In genomic region chr6:52566853-52567279, GRCh38 we compare ENCODE assay signal across 11 cellular contexts. TPM values are rescaled to one million over a fixed set of nuclear protein-coding genes. Genes with fewer than 3 reads are reported as not detected.
DNase-seq lines count a peak whose midpoint lies in the region; ATAC-seq, FAIRE-seq and TF ChIP-seq lines count a peak whose summit lies in the region.
"Had no signal": no experiment of that assay in that cellular context is flagged by ENCODE, and none has a peak within 500 bp of the region (broad histone marks: within the 10 kb centered on the region; RNA-seq: fewer than 3 reads in every experiment).

No MANE protein-coding gene starts in this region.

- no peak for TF ChIP-seq RAD21 in H1 (IDR thresholded peaks at IDR 0.05 in 1 of 2, conservative IDR thresholded peaks at IDR 0.05 in 1 of 2; ENCODE audit: low read depth in 2 of 2, low read length in 2 of 2)

- H2BK12ac ChIP-seq in H1 (ENCODE audit: low read depth, low read length), result 0 out of 2 replicates have a peak overlapping the region, but pooled peaks have one; percentile 23

- H3K36me3 Mint-ChIP-seq in stimulated activated memory B cell treated with anti-CD40 and anti-IgM and Interleukin-4, amounts not matched to agents 10 μg/mL and 1 μg/mL and 100 μg/mL, for 72 hours, result peaks cover 7% of the 10 kb centered on the region
- H3K36me3 Mint-ChIP-seq: activated naive CD8-positive, alpha-beta T cell treated with anti-CD3 and anti-CD28 coated beads, Interleukin-2, amount 10 ng/mL, durations not matched to agents 7 days and 5 days had no signal

- peak; percentile 95 for DNase-seq in AG10803 (ENCODE audit: low read depth)
- DNase-seq in LHCN-M2 (ENCODE audit: low read depth), result peak; percentile 100
- DNase-seq in H1 (ENCODE audit: low read depth in 1 of 2, low spot score in 2 of 2), result no peak
- no peak for DNase-seq in lower lobe of right lung
- no peak for DNase-seq in NCI-H1417 treated with DMSO at 0.1 percent for 48 hours (lab: John Stamatoyannopoulos, UW)
- DNase-seq in cerebellum (ENCODE audit: low spot score), result no peak
- no peak for DNase-seq in NCI-H128 (lab: John Stamatoyannopoulos, UW; ENCODE audit: unreplicated experiment)
- DNase-seq: activated naive CD8-positive, alpha-beta T cell treated with anti-CD3 and anti-CD28 coated beads, Interleukin-2, amount 10 ng/mL, durations not matched to agents 7 days and 5 days; CD8-positive, alpha-beta memory T cell; stimulated activated CD4-positive, alpha-beta T cell treated with anti-CD3 and anti-CD28 coated beads, Interleukin-4, amount 100 ng/mL, for 4 hours had no signal

- CTCF ChIA-PET in H1 (lab: Charles Lee; ENCODE audit: partially characterized antibody), result interaction anchor here (0.5 to 3.6 kb wide), 9 partner anchors 9 to 159 kb away, joined by 3 to 19 read pairs (median 3); partner anchors contain the start of gene TRAM2

- H2BK20ac ChIP-seq in H1 (ENCODE audit: low read length), result no peak overlapping the region

- TF ChIP-seq CTCF in AG10803 (conservative IDR thresholded peaks at IDR 0.05; ENCODE audit: low read length), result no peak
- no peak for TF ChIP-seq CTCF in H1 (IDR thresholded peaks at IDR 0.05; ENCODE audit: control extremely low read depth in 1 of 3, insufficient read depth in 1 of 3, low read depth in 1 of 3, low read length in 3 of 3)
- no peak for TF ChIP-seq CTCF in lower lobe of right lung (IDR thresholded peaks at IDR 0.05)

- H3K23ac ChIP-seq in H1 (ENCODE audit: insufficient read length), result no peak overlapping the region

- H3K4me1 ChIP-seq in H1 (replicated peaks in 1 of 4; ENCODE audit: control insufficient read depth in 3 of 4, insufficient read depth in 4 of 4, low read length in 3 of 4), result peaks cover 0 to 15% (median 2%) of the 10 kb centered on the region in 4 experiments; a peak in 3 of 7 replicates
- H3K4me1 ChIP-seq in lower lobe of right lung, result peaks cover 54% of the 10 kb centered on the region

- peaks cover 9% of the 10 kb centered on the region for H3K79me1 ChIP-seq in H1 (ENCODE audit: low read depth, low read length)

- peak; percentile 9 to 28 for ATAC-seq in lower lobe of right lung
- no peak for ATAC-seq in stimulated activated memory B cell treated with anti-CD40 and anti-IgM and Interleukin-4, amounts not matched to agents 10 μg/mL and 1 μg/mL and 100 μg/mL, for 72 hours

- POLR2A ChIA-PET in H1 (lab: Charles Lee; ENCODE audit: partially characterized antibody), result interaction anchor here (1.1 to 1.4 kb wide), 2 partner anchors 10 to 15 kb away, joined by 3 to 4 read pairs; partner anchors contain the start of gene TRAM2

- H2BK5ac ChIP-seq in H1 (ENCODE audit: low read depth, low read length), result no peak overlapping the region

- H3K9me3 Mint-ChIP-seq in stimulated activated memory B cell treated with anti-CD40 and anti-IgM and Interleukin-4, amounts not matched to agents 10 μg/mL and 1 μg/mL and 100 μg/mL, for 72 hours, result no peaks in the 10 kb centered on the region
- H3K9me3 Mint-ChIP-seq: activated naive CD8-positive, alpha-beta T cell treated with anti-CD3 and anti-CD28 coated beads, Interleukin-2, amount 10 ng/mL, durations not matched to agents 7 days and 5 days; CD8-positive, alpha-beta memory T cell had no signal

- peaks cover 65% of the 10 kb centered on the region for H3K4me1 Mint-ChIP-seq in stimulated activated memory B cell treated with anti-CD40 and anti-IgM and Interleukin-4, amounts not matched to agents 10 μg/mL and 1 μg/mL and 100 μg/mL, for 72 hours

- H4K91ac ChIP-seq in H1 (replicated peaks; ENCODE audit: insufficient read length, low read length), result no peak overlapping the region

- H2AFZ ChIP-seq in H1 (ENCODE audit: low read length), result no peak overlapping the region

- no peaks in the 10 kb centered on the region for H3K23me2 ChIP-seq in H1 (ENCODE audit: low read depth, low read length)

- 86% methylated on average over 3 of the region's 3 CpGs; no CpG with 5 or more reads in 1 of the 2 experiments for WGBS in H1 (ENCODE audit: extremely low coverage in 1 of 2, insufficient coverage in 1 of 2, insufficient read length in 1 of 2, insufficient replicate concordance in 2 of 2, low coverage in 1 of 2, low lambda C conversion rate in 2 of 2, missing lambda C conversion rate in 1 of 2), 2 experiments

- H4K8ac ChIP-seq in H1 (ENCODE audit: extremely low read depth, insufficient read depth, low read length), result no peak overlapping the region

- no peak overlapping the region for H4K5ac ChIP-seq in H1 (ENCODE audit: insufficient read length, low read depth, low read length)

- no peaks in the 10 kb centered on the region for H3K27me3 Mint-ChIP-seq in stimulated activated memory B cell treated with anti-CD40 and anti-IgM and Interleukin-4, amounts not matched to agents 10 μg/mL and 1 μg/mL and 100 μg/mL, for 72 hours

- no peak for TF ChIP-seq EP300 in H1 (IDR thresholded peaks at IDR 0.05; ENCODE audit: borderline replicate concordance in 1 of 2, low read depth in 2 of 2, low read length in 2 of 2)

- H3K27me3 ChIP-seq in H1 (replicated peaks in 1 of 4; ENCODE audit: control insufficient read depth in 3 of 4, extremely low read depth in 1 of 4, insufficient read depth in 3 of 4, low read length in 3 of 4), result no peaks in the 10 kb centered on the region
- H3K27me3 ChIP-seq in lower lobe of right lung (ENCODE audit: low read depth), result no peaks in the 10 kb centered on the region

- no peak overlapping the region for H2AK5ac ChIP-seq in H1 (ENCODE audit: low read depth, low read length)

- no peak overlapping the region for H3K4ac ChIP-seq in H1 (replicated peaks; ENCODE audit: insufficient read length, low read depth, low read length)

- no peak for FAIRE-seq in H1 (lab: Jason Lieb, UNC)

- no peak overlapping the region for H3K4me3 Mint-ChIP-seq in stimulated activated memory B cell treated with anti-CD40 and anti-IgM and Interleukin-4, amounts not matched to agents 10 μg/mL and 1 μg/mL and 100 μg/mL, for 72 hours
- H3K4me3 Mint-ChIP-seq: activated naive CD8-positive, alpha-beta T cell treated with anti-CD3 and anti-CD28 coated beads, Interleukin-2, amount 10 ng/mL, durations not matched to agents 7 days and 5 days had no signal

- H3K4me2 ChIP-seq in H1 (ENCODE audit: insufficient read depth in 1 of 2, low read depth in 2 of 2, low read length in 2 of 2), result no peak overlapping the region

- intact Hi-C loops in lower lobe of right lung (cut with DNase I), result no loop called here

- no peaks in the 10 kb centered on the region for H3K9me3 ChIP-seq in H1 (ENCODE audit: insufficient read depth in 2 of 2, low read depth in 1 of 2, low read length in 1 of 2)
- H3K9me3 ChIP-seq in lower lobe of right lung, result no peaks in the 10 kb centered on the region

- no peak overlapping the region for H3K56ac ChIP-seq in H1 (replicated peaks; ENCODE audit: insufficient read length, low read depth, low read length)

- no peak for TF ChIP-seq POLR2A in H1 (IDR thresholded peaks at IDR 0.05; ENCODE audit: control extremely low read depth in 1 of 2, low read depth in 2 of 2, low read length in 2 of 2)

- H3K14ac ChIP-seq in H1 (ENCODE audit: insufficient read length), result no peak overlapping the region

- H3K18ac ChIP-seq in H1 (ENCODE audit: extremely low read depth, low read length), result no peak overlapping the region

- no peak overlapping the region for H3K27ac Mint-ChIP-seq in stimulated activated memory B cell treated with anti-CD40 and anti-IgM and Interleukin-4, amounts not matched to agents 10 μg/mL and 1 μg/mL and 100 μg/mL, for 72 hours
- H3K27ac Mint-ChIP-seq: activated naive CD8-positive, alpha-beta T cell treated with anti-CD3 and anti-CD28 coated beads, Interleukin-2, amount 10 ng/mL, durations not matched to agents 7 days and 5 days had no signal

- peaks cover 3 to 5% of the 10 kb centered on the region in 2 experiments for H4K20me1 ChIP-seq in H1 (replicated peaks in 1 of 2; ENCODE audit: control insufficient read depth in 1 of 2, insufficient read depth in 2 of 2, low read length in 2 of 2)

- H3K27ac ChIP-seq in H1 (ENCODE audit: low read depth, low read length) (no peak overlapping the region), lower lobe of right lung (peak overlapping the region; percentile 41)

- no peak overlapping the region for H2BK15ac ChIP-seq in H1 (ENCODE audit: low read length)

- H3K9ac ChIP-seq in H1 (replicated peaks in 1 of 4; ENCODE audit: extremely low read depth in 1 of 4, low read depth in 3 of 4, low read length in 3 of 4), result no peak overlapping the region

- no peak overlapping the region for H2BK120ac ChIP-seq in H1 (replicated peaks; ENCODE audit: low read depth, low read length)

- H3K36me3 ChIP-seq in H1 (ENCODE audit: control insufficient read depth in 2 of 4, insufficient read depth in 4 of 4, low read length in 3 of 4), result no peaks in the 10 kb centered on the region
- H3K36me3 ChIP-seq in lower lobe of right lung, result no peaks in the 10 kb centered on the region

- peaks cover 10 to 86% of the 10 kb centered on the region in 2 experiments for H3K79me2 ChIP-seq in H1 (ENCODE audit: control insufficient read depth in 1 of 2, insufficient read depth in 2 of 2, low read length in 2 of 2)

- H3K4me3 ChIP-seq in AG10803 (ENCODE audit: low read length) (no peak overlapping the region), H1 (ENCODE audit: extremely low read depth in 1 of 4, insufficient read depth in 2 of 4, low read depth in 3 of 4, low read length in 4 of 4) (no peak overlapping the region), lower lobe of right lung (no peak overlapping the region)

TF ChIP-seq in H1, 55 proteins besides CTCF, POLR2A, EP300 and RAD21 (continues in another document):
- TF ChIP-seq KDM4A (IDR thresholded peaks at IDR 0.05; ENCODE audit: low read depth, low read length, severe bottlenecking) (no peak), SUZ12 (IDR thresholded peaks at IDR 0.05; ENCODE audit: low read length) (no peak), SIN3A (conservative IDR thresholded peaks at IDR 0.05 in 1 of 2, IDR thresholded peaks at IDR 0.05 in 1 of 2; ENCODE audit: low read depth in 1 of 2, low read length in 2 of 2) (no peak), YY1 (IDR thresholded peaks at IDR 0.05; ENCODE audit: low read depth, low read length) (no peak), BCL11A (IDR thresholded peaks at IDR 0.05; ENCODE audit: low read depth in 2 of 2, low read length in 2 of 2) (no peak)

RNA-seq across cellular contexts. Expression of gene TRAM2, which starts 10.0 kb away (rescaled TPM):
- 108 and 124 TPM in 2 replicates for total RNA-seq in LHCN-M2 (2014; rRNA removed)
- 95.4 TPM for polyA plus RNA-seq in LHCN-M2 (2012)
- 21.4 and 21.6 TPM in 2 replicates for total RNA-seq in H1 (2021; fragmentation: NEBNext Ultra II Directional; extraction: Animal tissue kit (Norgen Biotek cat#: 25700))
- polyA plus RNA-seq in H1 (2011; rRNA removed), result 8.5 and 9.0 TPM in 2 replicates
- polyA plus RNA-seq in H1 (2011; cell fraction: cytosol; rRNA removed), result 8.6 TPM
- 10.0 TPM for polyA plus RNA-seq in H1 (2011; cell fraction: nucleus; rRNA removed)
- polyA plus RNA-seq in H1 (2012, experiment 1 of 2), result 8.3 to 11.6 TPM (median 10.6 TPM) in 4 replicates
- polyA plus RNA-seq in H1 (2012, experiment 2 of 2), result 4.8 TPM
- 18.2 TPM for polyA plus RNA-seq in H1 (2013, experiment 1 of 2)
- polyA plus RNA-seq in H1 (2013, experiment 2 of 2), result 21.0 TPM
- 15.8 and 16.0 TPM in 2 replicates for polyA minus RNA-seq in H1 (2011; rRNA and poly(A)+ RNA removed)
- polyA minus RNA-seq in H1 (2011; cell fraction: cytosol; rRNA and poly(A)+ RNA removed), result 10.1 TPM
- polyA minus RNA-seq in H1 (2011; cell fraction: nucleus; rRNA and poly(A)+ RNA removed), result 12.7 TPM
- 21.9 TPM for total RNA-seq in lower lobe of right lung
- total RNA-seq in cerebellum, result 4.6 TPM

Comparison
In these comparisons a context has a peak if more than half of its experiments do, and no peak if none do; other contexts are left out.
1. DNase-seq: peak in AG10803 (single experiment) and LHCN-M2 (single experiment); none in H1 (0 of 2), lower lobe of right lung (single experiment), NCI-H1417 treated with DMSO at 0.1 percent for 48 hours (single experiment), cerebellum (single experiment) and NCI-H128 (single experiment).